ENCODE assay signal across 8 cellular contexts in genomic region chr6:56852249-56852606, GRCh38.
DNase-seq lines count a peak whose midpoint lies in the region; ATAC-seq, FAIRE-seq and TF ChIP-seq lines count a peak whose summit lies in the region.

No MANE protein-coding gene starts in this region.

- peak overlapping the region; percentile 67 for H3K4me3 ChIP-seq in HFF-Myc (replicated peaks; ENCODE audit: low read depth, low read length)
- H3K4me3 ChIP-seq in WI38 (ENCODE audit: low read depth, low read length) = peak overlapping the region; percentile 86

- H3K4me1 Mint-ChIP-seq in nephron progenitor cell = peaks cover 48% of the 10 kb centered on the region

- H3K4me3 Mint-ChIP-seq in nephron progenitor cell = peak overlapping the region; percentile 96

- peaks cover 3% of the 10 kb centered on the region for H3K27me3 Mint-ChIP-seq in nephron progenitor cell (ENCODE audit: low read depth, poor library complexity)

- peak; percentile 23 for ATAC-seq in GM18502 (IDR thresholded peaks at IDR 0.05; ENCODE audit: poor library complexity, unreplicated experiment)
- no peak for ATAC-seq in activated CD4-positive, CD25-positive, alpha-beta regulatory T cell treated with anti-CD3 and anti-CD28 coated beads, Interleukin-2, amount 50 U/mL, for 24 hours

- H3K9me3 Mint-ChIP-seq in nephron progenitor cell = no peaks in the 10 kb centered on the region

- DNase-seq in HFF-Myc (ENCODE audit: extremely low read depth, low read depth) (no peak), nephron progenitor cell (no peak), GM12891 (ENCODE audit: insufficient read length, low spot score) (no peak), superior temporal gyrus (ENCODE audit: extremely low spot score) (no peak), NCI-H2029 (lab: John Stamatoyannopoulos, UW) (no peak)

- no peak overlapping the region for H3K27ac Mint-ChIP-seq in nephron progenitor cell

- TF ChIP-seq POLR2A in GM12891 (IDR thresholded peaks at IDR 0.05; ENCODE audit: low read depth, low read length) = no peak

- H3K36me3 Mint-ChIP-seq in nephron progenitor cell (ENCODE audit: low read depth) = no peaks in the 10 kb centered on the region

- no peak for FAIRE-seq in GM12891 (lab: Jason Lieb, UNC)

- TF ChIP-seq CTCF in HFF-Myc (IDR thresholded peaks at IDR 0.05; ENCODE audit: low read depth, low read length, missing control alignments) (no peak), WI38 (IDR thresholded peaks at IDR 0.05; ENCODE audit: low read depth, low read length) (no peak), nephron progenitor cell (IDR thresholded peaks at IDR 0.05) (no peak)

TF ChIP-seq in GM12891, 5 proteins besides CTCF, POLR2A, EP300 and RAD21:
- TF ChIP-seq POU2F2 (IDR thresholded peaks at IDR 0.05; ENCODE audit: low read depth, low read length) = no peak
- no peak for TF ChIP-seq TAF1 (IDR thresholded peaks at IDR 0.05; ENCODE audit: low read depth, low read length)
